In genomic region chr2:144430722-144431163, GRCh38 we compare ENCODE assay signal across 8 cellular contexts.
A peak's percentile ranks its signal among the peaks of the same experiment; 100 is the strongest.
DNase-seq lines count a peak whose midpoint lies in the region; ATAC-seq and TF ChIP-seq lines count a peak whose summit lies in the region.

No MANE protein-coding gene starts in this region.

- CTCF ChIA-PET in RWPE1 (lab: Yijun Ruan, JAX), result interaction anchor here (0.6 kb wide), 1 partner anchor 90 kb away, joined by 5 read pairs; no protein-coding TSS in a partner anchor

- peaks cover 4% of the 10 kb centered on the region for H3K36me3 ChIP-seq in OCI-LY3 (replicated peaks; ENCODE audit: low read depth, low read length)
- H3K36me3 ChIP-seq in left lung, result peaks cover 0 to 24% of the 10 kb centered on the region in 2 donors
- peaks cover 2% of the 10 kb centered on the region for H3K36me3 ChIP-seq in urinary bladder (ENCODE audit: insufficient read depth)

- H3K79me2 ChIP-seq in OCI-LY3 (ENCODE audit: low read length), result peaks cover 3% of the 10 kb centered on the region; the same call in 1 of the 2 replicates

- peak; percentile 100 for ATAC-seq in GM18868 (IDR thresholded peaks at IDR 0.05; ENCODE audit: unreplicated experiment)
- ATAC-seq in HG02642 (IDR thresholded peaks at IDR 0.05; ENCODE audit: poor library complexity, unreplicated experiment), result peak; percentile 98
- ATAC-seq in left lung, result peak; percentile 23

- no peak for DNase-seq in left lung
- DNase-seq in RWPE1 (ENCODE audit: low spot score), result no peak
- no peak for DNase-seq in OCI-M2 (lab: John Stamatoyannopoulos, UW; ENCODE audit: unreplicated experiment)
- DNase-seq in activated T-cell treated with anti-CD3 and anti-CD28 coated beads, Interleukin-2, amount 50 U/mL, for 1 hour, result no peak

- H3K4me2 ChIP-seq in OCI-LY3 (ENCODE audit: low read length), result peak overlapping the region; percentile 73

- no peaks in the 10 kb centered on the region for H3K9me3 ChIP-seq in OCI-LY3 (ENCODE audit: insufficient read depth, low read length)
- no peaks in the 10 kb centered on the region for H3K9me3 ChIP-seq in left lung

- POLR2A ChIA-PET in RWPE1 (lab: Yijun Ruan, JAX; ENCODE audit: low non-redundant PET), result no interaction called here

- WGBS in urinary bladder, result 28% methylated on average over 8 of the region's 8 CpGs

- TF ChIP-seq CTCF in OCI-LY3 (IDR thresholded peaks at IDR 0.05; ENCODE audit: low read depth, low read length) (no peak), left lung (IDR thresholded peaks at IDR 0.05) (no peak), RWPE1 (conservative IDR thresholded peaks at IDR 0.05; ENCODE audit: low read depth) (no peak)

- no peak overlapping the region for H3K27ac ChIP-seq in OCI-LY3 (ENCODE audit: low read length)
- H3K27ac ChIP-seq in left lung, result peak overlapping the region; percentile 34 to 37
- peak overlapping the region; percentile 71 for H3K27ac ChIP-seq in urinary bladder (ENCODE audit: low read depth)
- H3K27ac ChIP-seq in RWPE1, result no peak overlapping the region

- H3K4me1 ChIP-seq in OCI-LY3 (ENCODE audit: low read length) (peaks cover 33% of the 10 kb centered on the region), left lung (peaks cover 14 to 96% of the 10 kb centered on the region in 2 donors), urinary bladder (ENCODE audit: insufficient read depth) (no peaks in the 10 kb centered on the region)

- intact Hi-C loops in left lung (cut with DNase I), result no loop called here

- H3K27me3 ChIP-seq in OCI-LY3 (ENCODE audit: low read depth, low read length) (no peaks in the 10 kb centered on the region), left lung (no peaks in the 10 kb centered on the region)

- 0 out of 2 replicates have a peak, but pooled peaks cover 7% of the 10 kb centered on the region for H4K20me1 ChIP-seq in OCI-LY3 (ENCODE audit: insufficient read depth, low read length)

- no peak overlapping the region for H2AFZ ChIP-seq in OCI-LY3 (ENCODE audit: low read depth, low read length)

- H3K9ac ChIP-seq in OCI-LY3 (ENCODE audit: low read length), result peak overlapping the region; percentile 29

- H3K4me3 ChIP-seq in OCI-LY3 (ENCODE audit: low read length) (peak overlapping the region; percentile 73), left lung (no peak overlapping the region), urinary bladder (ENCODE audit: low read depth, low read length) (peak overlapping the region; percentile 7)

Comparison
In these comparisons a context has a peak if more than half of its experiments do, and no peak if none do; other contexts are left out.
1. ATAC-seq: peak in every context shown above with its lines; median percentile 100 in GM18868; 98 in HG02642; 23 in left lung.
2. H3K27ac ChIP-seq: peak in left lung (2 of 2) and urinary bladder (single experiment); none in OCI-LY3 (single experiment) and RWPE1 (single experiment).
3. H3K4me3 ChIP-seq: peak in OCI-LY3 (single experiment) and urinary bladder (single experiment); none in left lung (0 of 2).